1 cellular context compared by ENCODE assay signal in genomic region chr13:40047322-40047771, GRCh38.
TF ChIP-seq lines count a peak whose summit lies in the region.

No MANE protein-coding gene starts in this region.

TF ChIP-seq in GM12878, 131 proteins besides CTCF, POLR2A, EP300 and RAD21 (continued from another document and continues in another):
- TF ChIP-seq ZBTB11 (CRISPR knock-in tag; IDR thresholded peaks at IDR 0.05) (no peak), MYB (IDR thresholded peaks at IDR 0.05; ENCODE audit: borderline replicate concordance, low read depth, low read length) (no peak), ATF7 (IDR thresholded peaks at IDR 0.05; ENCODE audit: low read depth) (peak; percentile 64; the same call in 1 of the 2 replicates), GATAD2B (conservative IDR thresholded peaks at IDR 0.05; ENCODE audit: low read depth) (peak; percentile 93), POLR2AphosphoS2 (IDR thresholded peaks at IDR 0.05; ENCODE audit: low read depth, low read length) (no peak), NKRF (conservative IDR thresholded peaks at IDR 0.05) (no peak), EZH2 (IDR thresholded peaks at IDR 0.05; ENCODE audit: borderline replicate concordance, control insufficient read depth, low read depth, low read length) (no peak), NR2C2 (IDR thresholded peaks at IDR 0.05; ENCODE audit: borderline replicate concordance, control insufficient read depth, insufficient read length, low read depth) (no peak), ZNF274 (IDR thresholded peaks at IDR 0.05; ENCODE audit: insufficient read depth, insufficient read length) (no peak), PRDM15 (CRISPR knock-in tag; IDR thresholded peaks at IDR 0.05) (no peak), ESRRA (IDR thresholded peaks at IDR 0.05; ENCODE audit: low read length) (no peak), FOS (IDR thresholded peaks at IDR 0.05; ENCODE audit: borderline replicate concordance, extremely low read depth, insufficient read length) (no peak), MXI1 (IDR thresholded peaks at IDR 0.05; ENCODE audit: low read depth, low read length) (peak; percentile 59; the same call in 1 of the 2 replicates), SKIL (IDR thresholded peaks at IDR 0.05; ENCODE audit: low read depth, poor library complexity, severe bottlenecking) (peak; percentile 90), SMARCA5 (IDR thresholded peaks at IDR 0.05) (no peak), SP1 (IDR thresholded peaks at IDR 0.05; ENCODE audit: low read depth, low read length) (peak; percentile 17), NR2C1 (IDR thresholded peaks at IDR 0.05) (no peak), STAT1 (conservative IDR thresholded peaks at IDR 0.05) (no peak), SIN3A (IDR thresholded peaks at IDR 0.05; ENCODE audit: low read depth, low read length) (no peak), EED (IDR thresholded peaks at IDR 0.05; ENCODE audit: low read depth) (no peak), POLR2AphosphoS5 (IDR thresholded peaks at IDR 0.05; ENCODE audit: low read length) (no peak), NFIC (IDR thresholded peaks at IDR 0.05; ENCODE audit: low read depth, low read length) (peak; percentile 77), RB1 (IDR thresholded peaks at IDR 0.05; ENCODE audit: borderline replicate concordance) (no peak), SIX5 (IDR thresholded peaks at IDR 0.05; ENCODE audit: low read depth, low read length, severe bottlenecking) (no peak), JUNB (IDR thresholded peaks at IDR 0.05) (no peak), HSF1 (IDR thresholded peaks at IDR 0.05; ENCODE audit: low read depth, low read length) (no peak), ZNF207 (IDR thresholded peaks at IDR 0.05; ENCODE audit: borderline replicate concordance) (no peak), CREM (IDR thresholded peaks at IDR 0.05; ENCODE audit: low read depth) (no peak), E2F4 (IDR thresholded peaks at IDR 0.05; ENCODE audit: low read depth, low read length) (no peak), ATF3 (IDR thresholded peaks at IDR 0.05; ENCODE audit: borderline replicate concordance, extremely low read depth, low read depth, low read length) (no peak), KDM1A (IDR thresholded peaks at IDR 0.05; ENCODE audit: borderline replicate concordance) (no peak), NRF1 (conservative IDR thresholded peaks at IDR 0.05; ENCODE audit: low read depth, low read length) (no peak), CBFB (IDR thresholded peaks at IDR 0.05; ENCODE audit: low read depth) (no peak), ZNF384 (IDR thresholded peaks at IDR 0.05; ENCODE audit: borderline replicate concordance, low read depth, low read length) (peak; percentile 67), DPF2 (IDR thresholded peaks at IDR 0.05) (no peak), USF2 (IDR thresholded peaks at IDR 0.05; ENCODE audit: borderline replicate concordance, low read depth, low read length) (peak; percentile 49; the same call in 1 of the 2 replicates), NFYA (IDR thresholded peaks at IDR 0.05; ENCODE audit: borderline replicate concordance, low read depth, low read length) (no peak), SPI1 (IDR thresholded peaks at IDR 0.05; ENCODE audit: borderline replicate concordance, insufficient read depth, low read depth, low read length) (no peak), ZBTB4 (CRISPR knock-in tag; IDR thresholded peaks at IDR 0.05) (no peak), TCF12 (IDR thresholded peaks at IDR 0.05; ENCODE audit: low read depth, low read length) (peak; percentile 57; the same call in 1 of the 2 replicates), ASH2L (IDR thresholded peaks at IDR 0.05; ENCODE audit: borderline replicate concordance, low read depth) (no peak), ZBED1 (IDR thresholded peaks at IDR 0.05; ENCODE audit: borderline replicate concordance) (no peak), PBX3 (IDR thresholded peaks at IDR 0.05; ENCODE audit: insufficient replicate concordance, low read depth, low read length) (no peak)
